1 cellular context compared by ENCODE assay signal in genomic region chr14:64464695-64465094, GRCh38.
TF ChIP-seq lines count a peak whose summit lies in the region.

No MANE protein-coding gene starts in this region.

TF ChIP-seq in H1, 55 proteins besides CTCF, POLR2A, EP300 and RAD21 (continued from another document):
- peak; percentile 50; the same call in 1 of the 2 replicates for TF ChIP-seq ATF2 (IDR thresholded peaks at IDR 0.05; ENCODE audit: low read length)
- TF ChIP-seq FOSL1 (IDR thresholded peaks at IDR 0.05; ENCODE audit: insufficient read depth, low read depth, low read length) = no peak
TF ChIP-seq in H1: peak in this region for 3.
